Comparison of ENCODE assay signal across 26 cellular contexts in genomic region chr7:132453825-132454224, GRCh38.
DNase-seq lines count a peak whose midpoint lies in the region; ATAC-seq, FAIRE-seq and TF ChIP-seq lines count a peak whose summit lies in the region.
"Had no signal": no experiment of that assay in that cellular context is flagged by ENCODE, and none has a peak within 500 bp of the region (broad histone marks: within the 10 kb centered on the region; RNA-seq: fewer than 3 reads in every experiment).

No MANE protein-coding gene starts in this region.

- H3K4me3 ChIP-seq in BLaER1 (no peak overlapping the region), mammary epithelial cell (replicated peaks in 1 of 3; ENCODE audit: insufficient read depth in 1 of 3, low read depth in 2 of 3, low read length in 3 of 3) (no peak overlapping the region)
- no peak overlapping the region for H3K4me3 ChIP-seq in CD8-positive, alpha-beta memory T cell (ENCODE audit: low read length)
- H3K4me3 ChIP-seq: GM12878, GM23248, K562 had no signal

- no peak overlapping the region for H3K27ac ChIP-seq in BLaER1
- H3K27ac ChIP-seq in CD8-positive, alpha-beta memory T cell (ENCODE audit: low read depth, low read length) = no peak overlapping the region
- H3K27ac ChIP-seq in mammary epithelial cell (ENCODE audit: insufficient read depth, low read depth, low read length) = no peak overlapping the region
- H3K27ac ChIP-seq: GM23248, HL-60 had no signal

- ATAC-seq in activated CD8-positive, alpha-beta T cell treated with anti-CD3 and anti-CD28 coated beads, Interleukin-2, amount 10 ng/mL, durations not matched to agents 7 days and 5 days = peak; percentile 11
- no peak for ATAC-seq in naive thymus-derived CD8-positive, alpha-beta T cell
- ATAC-seq: GM12878, HepG2, K562, Right ventricle myocardium inferior had no signal

- H3K4me1 ChIP-seq in BLaER1 (peaks cover 72% of the 10 kb centered on the region), mammary epithelial cell (ENCODE audit: insufficient read depth, low read length) (no peaks in the 10 kb centered on the region)
- peaks cover 44% of the 10 kb centered on the region for H3K4me1 ChIP-seq in CD8-positive, alpha-beta memory T cell (ENCODE audit: insufficient read depth, low read length)

- 80% methylated on average over 1 of the region's 3 CpGs for WGBS in mammary epithelial cell (ENCODE audit: low coverage, missing lambda C conversion rate)

- no peaks in the 10 kb centered on the region for H3K36me3 Mint-ChIP-seq in CD8-positive, alpha-beta memory T cell
- H3K36me3 Mint-ChIP-seq in activated CD8-positive, alpha-beta T cell treated with anti-CD3 and anti-CD28 coated beads, Interleukin-2, amount 10 ng/mL, durations not matched to agents 7 days and 5 days (ENCODE audit: low read depth) = peaks cover 66% of the 10 kb centered on the region
- H3K36me3 Mint-ChIP-seq in naive thymus-derived CD8-positive, alpha-beta T cell = peaks cover 0 to 3% (median 0%) of the 10 kb centered on the region in 3 donors
- no peaks in the 10 kb centered on the region for H3K36me3 Mint-ChIP-seq in MCF 10A (ENCODE audit: insufficient read depth, unreplicated experiment)

- dilution Hi-C loops in mammary epithelial cell (cut with HindIII; ENCODE audit: low sequenced_read_pairs) = no loop called here

- H3K27me3 Mint-ChIP-seq in CD8-positive, alpha-beta memory T cell = no peaks in the 10 kb centered on the region
- no peaks in the 10 kb centered on the region for H3K27me3 Mint-ChIP-seq in activated CD8-positive, alpha-beta T cell treated with anti-CD3 and anti-CD28 coated beads, Interleukin-2, amount 10 ng/mL, durations not matched to agents 7 days and 5 days (ENCODE audit: low read depth)
- no peaks in the 10 kb centered on the region for H3K27me3 Mint-ChIP-seq in naive thymus-derived CD8-positive, alpha-beta T cell
- H3K27me3 Mint-ChIP-seq in MCF 10A (ENCODE audit: insufficient read depth, unreplicated experiment) = peaks cover 14% of the 10 kb centered on the region
- H3K27me3 Mint-ChIP-seq: CD4-positive, alpha-beta T cell had no signal

- no peak overlapping the region for H2AFZ ChIP-seq in mammary epithelial cell (ENCODE audit: low read depth, low read length)
- H2AFZ ChIP-seq: GM23248 had no signal

- DNase-seq in CD8-positive, alpha-beta memory T cell = peak in 1 of 5 donors; percentile 33
- no peak for DNase-seq in activated CD8-positive, alpha-beta T cell treated with anti-CD3 and anti-CD28 coated beads, Interleukin-2, amount 10 ng/mL, durations not matched to agents 7 days and 5 days
- DNase-seq in naive thymus-derived CD8-positive, alpha-beta T cell = no peak
- DNase-seq in RCC 7860 (ENCODE audit: low spot score) (no peak), NCI-H524 (lab: John Stamatoyannopoulos, UW) (no peak), MCF 10A (ENCODE audit: unreplicated experiment) (no peak), mammary epithelial cell (no peak)
- DNase-seq: BE2C; CD4-positive, alpha-beta T cell; DND-41; GM23248; H9; HFFc6; NCI-H1105; NCI-H146; NCI-H2029; NCI-H226; NCI-H510A treated with DMSO at 0.1 percent for 48 hours; NCI-H774; OCI-M1 had no signal

- H3K79me2 ChIP-seq in mammary epithelial cell (ENCODE audit: insufficient read depth, low read length) = no peaks in the 10 kb centered on the region

- H3K4me2 ChIP-seq in BLaER1 (peak overlapping the region; percentile 69), mammary epithelial cell (ENCODE audit: insufficient read depth, low read depth, low read length) (no peak overlapping the region)

- in situ Hi-C loops in mammary epithelial cell (cut with MboI; ENCODE audit: low sequenced_read_pairs in 2 of 2) = no loop called here

- H3K4me3 Mint-ChIP-seq in CD8-positive, alpha-beta memory T cell = peak overlapping the region in 6 of 7 donors; percentile 15 to 65 (median 24)
- no peak overlapping the region for H3K4me3 Mint-ChIP-seq in activated CD8-positive, alpha-beta T cell treated with anti-CD3 and anti-CD28 coated beads, Interleukin-2, amount 10 ng/mL, durations not matched to agents 7 days and 5 days
- H3K4me3 Mint-ChIP-seq in naive thymus-derived CD8-positive, alpha-beta T cell = peak overlapping the region in 5 of 10 donors; percentile 11 to 65 (median 46)
- H3K4me3 Mint-ChIP-seq in MCF 10A (ENCODE audit: unreplicated experiment) = no peak overlapping the region
- H3K4me3 Mint-ChIP-seq: CD4-positive, alpha-beta T cell; H9; HFFc6 had no signal

- H3K36me3 ChIP-seq in BLaER1 (no peaks in the 10 kb centered on the region), mammary epithelial cell (ENCODE audit: insufficient read depth, low read length) (no peaks in the 10 kb centered on the region)
- H3K36me3 ChIP-seq in CD8-positive, alpha-beta memory T cell (ENCODE audit: insufficient read depth, low read length) = no peaks in the 10 kb centered on the region

- peaks cover 63 to 85% (median 67%) of the 10 kb centered on the region in 3 donors for H3K4me1 Mint-ChIP-seq in CD8-positive, alpha-beta memory T cell
- H3K4me1 Mint-ChIP-seq in activated CD8-positive, alpha-beta T cell treated with anti-CD3 and anti-CD28 coated beads, Interleukin-2, amount 10 ng/mL, durations not matched to agents 7 days and 5 days (ENCODE audit: low read depth) = peaks cover 93% of the 10 kb centered on the region
- peaks cover 56 to 80% (median 78%) of the 10 kb centered on the region in 4 donors for H3K4me1 Mint-ChIP-seq in naive thymus-derived CD8-positive, alpha-beta T cell
- H3K4me1 Mint-ChIP-seq in MCF 10A (ENCODE audit: insufficient read depth, unreplicated experiment) = no peaks in the 10 kb centered on the region

- BruUV-seq in MCF 10A (replicated peaks; lab: Mats Ljungman, UMichigan) (no TSS peak), mammary epithelial cell (replicated peaks; lab: Mats Ljungman, UMichigan) (no TSS peak)

- H4K20me1 ChIP-seq in BLaER1 = no peaks in the 10 kb centered on the region
- no peaks in the 10 kb centered on the region for H4K20me1 ChIP-seq in mammary epithelial cell (ENCODE audit: insufficient read depth, low read length)

- no peak for FAIRE-seq in RCC 7860 (lab: Jason Lieb, UNC)
- FAIRE-seq: GM12878, HepG2, K562 had no signal

- H3K27me3 ChIP-seq in BLaER1 (no peaks in the 10 kb centered on the region), mammary epithelial cell (ENCODE audit: insufficient read depth, low read length) (no peaks in the 10 kb centered on the region)
- H3K27me3 ChIP-seq in CD8-positive, alpha-beta memory T cell (ENCODE audit: insufficient read depth, low read length, poor library complexity, severe bottlenecking) = no peaks in the 10 kb centered on the region
- H3K27me3 ChIP-seq: BE2C had no signal

- POLR2A ChIA-PET in CD8-positive, alpha-beta memory T cell (lab: Charles Lee) = no interaction called here
- POLR2A ChIA-PET in activated CD8-positive, alpha-beta T cell treated with anti-CD3 and anti-CD28 coated beads, Interleukin-2, amount 10 ng/mL, durations not matched to agents 7 days and 5 days (lab: Charles Lee) = no interaction called here
- POLR2A ChIA-PET in naive thymus-derived CD8-positive, alpha-beta T cell (lab: Charles Lee) = interaction anchor here (1.4 kb wide), 1 partner anchor 16 kb away, joined by 5 read pairs; no protein-coding TSS in a partner anchor
- POLR2A ChIA-PET in MCF 10A (lab: Yijun Ruan, JAX) = no interaction called here

- H3K9ac ChIP-seq in BLaER1 (no peak overlapping the region), mammary epithelial cell (ENCODE audit: insufficient read depth, low read length) (no peak overlapping the region)
- H3K9ac ChIP-seq: GM23248 had no signal

- H3K27ac Mint-ChIP-seq in CD8-positive, alpha-beta memory T cell = peak overlapping the region in 4 of 8 donors; percentile 29 to 83 (median 56)
- peak overlapping the region; percentile 85 for H3K27ac Mint-ChIP-seq in activated CD8-positive, alpha-beta T cell treated with anti-CD3 and anti-CD28 coated beads, Interleukin-2, amount 10 ng/mL, durations not matched to agents 7 days and 5 days
- peak overlapping the region in 9 of 10 donors; percentile 1 to 89 (median 32) for H3K27ac Mint-ChIP-seq in naive thymus-derived CD8-positive, alpha-beta T cell
- H3K27ac Mint-ChIP-seq in MCF 10A (ENCODE audit: low read depth, unreplicated experiment) = no peak overlapping the region
- H3K27ac Mint-ChIP-seq: CD4-positive, alpha-beta T cell; H9; HFFc6 had no signal

- TF ChIP-seq CTCF in MCF 10A (IDR thresholded peaks at IDR 0.05; ENCODE audit: unreplicated experiment) (no peak), mammary epithelial cell (conservative IDR thresholded peaks at IDR 0.05 in 1 of 2, IDR thresholded peaks at IDR 0.05 in 1 of 2; ENCODE audit: extremely low read depth in 1 of 2, insufficient read depth in 1 of 2, low read depth in 1 of 2, low read length in 2 of 2) (no peak)

- no peaks in the 10 kb centered on the region for H3K9me3 Mint-ChIP-seq in CD8-positive, alpha-beta memory T cell
- H3K9me3 Mint-ChIP-seq in activated CD8-positive, alpha-beta T cell treated with anti-CD3 and anti-CD28 coated beads, Interleukin-2, amount 10 ng/mL, durations not matched to agents 7 days and 5 days (ENCODE audit: insufficient read depth) = peaks cover 6% of the 10 kb centered on the region
- H3K9me3 Mint-ChIP-seq in naive thymus-derived CD8-positive, alpha-beta T cell = peaks cover 0 to 4% (median 0%) of the 10 kb centered on the region in 9 donors
- H3K9me3 Mint-ChIP-seq in MCF 10A (ENCODE audit: unreplicated experiment) = no peaks in the 10 kb centered on the region
- H3K9me3 Mint-ChIP-seq: CD4-positive, alpha-beta T cell; H9; HFFc6 had no signal

- intact Hi-C loops in MCF 10A (cut with micrococcal nuclease) (no loop called here), mammary epithelial cell (cut with micrococcal nuclease) (no loop called here)

- CTCF ChIA-PET in CD8-positive, alpha-beta memory T cell (lab: Charles Lee) = no interaction called here
- CTCF ChIA-PET in activated CD8-positive, alpha-beta T cell treated with anti-CD3 and anti-CD28 coated beads, Interleukin-2, amount 10 ng/mL, durations not matched to agents 7 days and 5 days (lab: Charles Lee) = interaction anchor here (1.0 to 1.8 kb wide), 3 partner anchors 8 to 127 kb away, joined by 4 to 5 read pairs (median 4); no protein-coding TSS in a partner anchor
- CTCF ChIA-PET in MCF 10A (lab: Yijun Ruan, JAX) = no interaction called here
- CTCF ChIA-PET in mammary epithelial cell (lab: Charles Lee; ENCODE audit: low non-redundant PET) = no interaction called here

- H3K9me3 ChIP-seq in BLaER1 (no peaks in the 10 kb centered on the region), mammary epithelial cell (replicated peaks; ENCODE audit: insufficient read depth, low read length) (no peaks in the 10 kb centered on the region)
- H3K9me3 ChIP-seq in CD8-positive, alpha-beta memory T cell (ENCODE audit: low read length) = no peaks in the 10 kb centered on the region
- H3K9me3 ChIP-seq: BE2C had no signal

Comparison
In these comparisons a context has a peak if more than half of its experiments do, and no peak if none do; other contexts are left out.
1. H3K4me3 Mint-ChIP-seq: peak in CD8-positive, alpha-beta memory T cell (6 of 7); none in activated CD8-positive, alpha-beta T cell treated with anti-CD3 and anti-CD28 coated beads, Interleukin-2, amount 10 ng/mL, durations not matched to agents 7 days and 5 days (single experiment) and MCF 10A (single experiment).